ENCODE assay signal across 8 cellular contexts in the genomic region with DNA sequence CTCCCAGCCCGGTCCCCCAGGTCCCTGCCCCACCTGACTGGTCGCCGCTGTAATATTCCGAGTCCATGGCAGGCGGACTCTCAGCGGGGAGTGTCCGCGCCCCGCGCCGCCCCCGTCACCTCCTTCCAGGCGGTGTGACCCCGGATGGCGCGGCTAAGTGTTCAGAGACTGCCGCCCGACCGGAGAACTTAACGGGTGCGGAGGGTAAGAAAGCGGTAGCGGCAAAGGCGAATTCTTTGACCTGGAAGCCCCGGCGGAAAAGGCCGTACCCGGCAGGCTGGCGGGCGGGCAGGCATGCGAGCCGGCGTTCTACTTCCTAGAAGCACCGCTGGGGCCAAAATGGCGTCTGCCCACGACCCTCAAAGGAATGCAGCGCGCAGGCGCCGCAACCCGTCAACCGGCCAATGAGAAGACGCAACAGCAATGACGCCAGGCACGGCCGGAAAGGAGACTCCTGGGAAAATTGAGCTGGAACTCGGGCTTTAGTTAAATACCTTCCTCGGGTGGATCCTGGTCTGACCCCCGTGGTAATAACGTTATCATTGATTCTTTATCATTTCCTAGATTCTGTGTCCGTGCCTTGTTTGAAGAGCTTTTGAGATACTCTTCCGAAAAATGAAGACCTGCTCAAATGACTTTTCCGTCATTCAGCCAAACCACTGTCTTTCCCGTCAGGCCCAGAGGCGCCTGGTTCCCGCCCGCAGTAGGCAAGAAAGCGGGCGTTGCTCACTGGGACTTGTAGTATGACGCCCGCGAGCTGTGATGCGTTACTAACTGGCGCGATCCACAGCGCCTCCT. TPM values are rescaled to one million over a fixed set of nuclear protein-coding genes. Genes with fewer than 3 reads are reported as not detected.
DNase-seq lines count a peak whose midpoint lies in the region; ATAC-seq and TF ChIP-seq lines count a peak whose summit lies in the region.

A gene (minus strand): TSS at position 348 of the 798 bp plus-strand sequence. CDS start 281 bp downstream, at position 67.

- peaks cover 6% of the 10 kb centered on the region for H3K36me3 ChIP-seq in H7 (replicated peaks; ENCODE audit: control insufficient read depth, insufficient read depth, low read length)

- H3K36me3 Mint-ChIP-seq in natural killer cell treated with Interleukin-12 subunit alpha and Interleukin-12 subunit beta and Interleukin-15 and Interleukin-18, amount 100 ng/mL, for 72 hours = peaks cover 20% of the 10 kb centered on the region

- H3K27ac Mint-ChIP-seq in natural killer cell treated with Interleukin-12 subunit alpha and Interleukin-12 subunit beta and Interleukin-15 and Interleukin-18, amount 100 ng/mL, for 72 hours = peak within 1 kb of the TSS; percentile 98 to 99

- peak within 1 kb of the TSS; percentile 87 for H3K4me3 ChIP-seq in H7 (ENCODE audit: insufficient read depth, low read depth, low read length)
- H3K4me3 ChIP-seq in fibroblast of pulmonary artery (replicated peaks; ENCODE audit: low read depth, low read length) = peak within 1 kb of the TSS; percentile 82

- no peaks in the 10 kb centered on the region for H3K9me3 Mint-ChIP-seq in natural killer cell treated with Interleukin-12 subunit alpha and Interleukin-12 subunit beta and Interleukin-15 and Interleukin-18, amount 100 ng/mL, for 72 hours

- DNase-seq in ELR (ENCODE audit: low read depth) = peak; percentile 98
- peak; percentile 93 for DNase-seq in H7
- peak; percentile 95 for DNase-seq in M059J (ENCODE audit: low read depth)
- peak; percentile 92 to 96 for DNase-seq in SHP77 (lab: John Stamatoyannopoulos, UW)
- peak; percentile 88 for DNase-seq in activated effector memory CD4-positive, alpha-beta T cell treated with Interleukin-2 at 50 U/mL for 16 hours
- DNase-seq in fibroblast of pulmonary artery (ENCODE audit: low read depth) = peak; percentile 98
- DNase-seq in natural killer cell treated with Interleukin-12 subunit alpha and Interleukin-12 subunit beta and Interleukin-15 and Interleukin-18, amount 100 ng/mL, for 72 hours (ENCODE audit: low spot score) = peak; percentile 93
- peak; percentile 93 for DNase-seq in stimulated activated naive CD8-positive, alpha-beta T cell treated with anti-CD3 and anti-CD28 coated beads, Interleukin-15, Interleukin-2, amounts not matched to agents 100 U/mL and 50 U/mL, for 24 hours

- H3K27me3 ChIP-seq in H7 (ENCODE audit: control insufficient read depth, insufficient read depth, low read length) = no peaks in the 10 kb centered on the region

- H3K4me1 Mint-ChIP-seq in natural killer cell treated with Interleukin-12 subunit alpha and Interleukin-12 subunit beta and Interleukin-15 and Interleukin-18, amount 100 ng/mL, for 72 hours (ENCODE audit: low read depth in 2 of 2) = peaks cover 24 to 35% of the 10 kb centered on the region in 2 donors

- peak; percentile 91 to 96 for ATAC-seq in natural killer cell treated with Interleukin-12 subunit alpha and Interleukin-12 subunit beta and Interleukin-15 and Interleukin-18, amount 100 ng/mL, for 72 hours
- peak; percentile 94 for ATAC-seq in stimulated activated naive CD8-positive, alpha-beta T cell treated with anti-CD3 and anti-CD28 coated beads, Interleukin-15, Interleukin-2, amounts not matched to agents 100 U/mL and 50 U/mL, for 24 hours

- peak; percentile 3 for TF ChIP-seq CTCF in fibroblast of pulmonary artery (IDR thresholded peaks at IDR 0.05; ENCODE audit: low read length, missing control alignments)

- peaks cover 0 to 3% of the 10 kb centered on the region in 2 donors for H3K27me3 Mint-ChIP-seq in natural killer cell treated with Interleukin-12 subunit alpha and Interleukin-12 subunit beta and Interleukin-15 and Interleukin-18, amount 100 ng/mL, for 72 hours

- peak within 1 kb of the TSS; percentile 88 for H3K4me3 Mint-ChIP-seq in natural killer cell treated with Interleukin-12 subunit alpha and Interleukin-12 subunit beta and Interleukin-15 and Interleukin-18, amount 100 ng/mL, for 72 hours

RNA-seq across cellular contexts. Expression of the gene that starts here (rescaled TPM):
- 66.4 and 85.8 TPM in 2 replicates for total RNA-seq in H7 (2014; rRNA removed; shearing (Covaris generic))
- 31.8 and 43.4 TPM in 2 replicates for total RNA-seq in M059J (2014; rRNA removed; shearing (Covaris generic))
- total RNA-seq in natural killer cell treated with Interleukin-12 subunit alpha and Interleukin-12 subunit beta and Interleukin-15 and Interleukin-18, amount 100 ng/mL, for 72 hours = 10 to 100 TPM; 45.3 to 49.5 TPM

Comparison
In these comparisons a context has a peak if more than half of its experiments do, and no peak if none do; other contexts are left out.
1. Peak in every context shown above with its lines: DNase-seq, ATAC-seq and H3K4me3 ChIP-seq.